8 cellular contexts compared by ENCODE assay signal in genomic region chr11:123478352-123478986, GRCh38. TPM values are rescaled to one million over a fixed set of nuclear protein-coding genes. Genes with fewer than 3 reads are reported as not detected.
DNase-seq lines count a peak whose midpoint lies in the region; ATAC-seq and TF ChIP-seq lines count a peak whose summit lies in the region.

No MANE protein-coding gene starts in this region.

- no peak for TF ChIP-seq EP300 in neural cell (conservative IDR thresholded peaks at IDR 0.05; ENCODE audit: poor library complexity, severe bottlenecking)

- no peaks in the 10 kb centered on the region for H3K27me3 ChIP-seq in neural cell (ENCODE audit: insufficient read depth, low read depth, low read length)

- H3K27me3 Mint-ChIP-seq in activated T-cell treated with anti-CD3 and anti-CD28 coated beads, Interleukin-2, amount 50 U/mL, for 4 hours (ENCODE audit: low read depth): no peaks in the 10 kb centered on the region

- H3K4me2 ChIP-seq in neural cell (ENCODE audit: low read length): no peak overlapping the region

- no peak overlapping the region for H2AFZ ChIP-seq in neural cell (ENCODE audit: low read depth, low read length)

- in situ Hi-C loops in Caki2 (cut with HindIII; ENCODE audit: low pct_unique_long_range_greater_than_20kb, low sequenced_read_pairs): no loop called here

- no peaks in the 10 kb centered on the region for H3K9me3 ChIP-seq in neural cell (ENCODE audit: low read length)

- H3K4me3 Mint-ChIP-seq in activated T-cell treated with anti-CD3 and anti-CD28 coated beads, Interleukin-2, amount 50 U/mL, for 4 hours: no peak overlapping the region

- TF ChIP-seq RAD21 in neural cell (conservative IDR thresholded peaks at IDR 0.05): peak; percentile 96

- H3K4me1 Mint-ChIP-seq in activated T-cell treated with anti-CD3 and anti-CD28 coated beads, Interleukin-2, amount 50 U/mL, for 4 hours (ENCODE audit: low read depth): peaks cover 26% of the 10 kb centered on the region

- H4K20me1 ChIP-seq in neural cell (ENCODE audit: insufficient read depth): no peaks in the 10 kb centered on the region

- H3K36me3 Mint-ChIP-seq in activated T-cell treated with anti-CD3 and anti-CD28 coated beads, Interleukin-2, amount 50 U/mL, for 4 hours (ENCODE audit: insufficient read depth): peaks cover 3% of the 10 kb centered on the region

- no peaks in the 10 kb centered on the region for H3K9me2 ChIP-seq in neural cell (ENCODE audit: insufficient read depth, low read length)

- peak; percentile 59 for DNase-seq in Caki2 (ENCODE audit: low read depth)
- DNase-seq in HK-2 (ENCODE audit: unreplicated experiment): peak; percentile 28
- DNase-seq in NCI-H82 (lab: John Stamatoyannopoulos, UW): peak; percentile 86
- no peak for DNase-seq in activated T-cell treated with anti-CD3 and anti-CD28 coated beads, Interleukin-2, amount 50 U/mL, for 4 hours
- DNase-seq in fibroblast of the conjunctiva (ENCODE audit: low read depth): peak; percentile 75

- TF ChIP-seq CTCF in neural cell (IDR thresholded peaks at IDR 0.05; ENCODE audit: poor library complexity, severe bottlenecking): peak; percentile 95

- H3F3A ChIP-seq in neural cell (ENCODE audit: insufficient read depth, low read length, poor library complexity, severe bottlenecking): no peaks in the 10 kb centered on the region

- no peak overlapping the region for H3K4me3 ChIP-seq in neural cell (ENCODE audit: low read length)

- H3K36me3 ChIP-seq in neural cell (ENCODE audit: insufficient read depth, low read length): no peaks in the 10 kb centered on the region

- no peak overlapping the region for H3K9ac ChIP-seq in neural cell (ENCODE audit: low read length)

- H3K27ac ChIP-seq in neural cell (ENCODE audit: low read length): no peak overlapping the region

- H3K9me3 Mint-ChIP-seq in activated T-cell treated with anti-CD3 and anti-CD28 coated beads, Interleukin-2, amount 50 U/mL, for 4 hours: no peaks in the 10 kb centered on the region

- peak; percentile 33 to 62 for ATAC-seq in activated T-cell treated with anti-CD3 and anti-CD28 coated beads, Interleukin-2, amount 50 U/mL, for 4 hours
- no peak for ATAC-seq in GM18520 (IDR thresholded peaks at IDR 0.05; ENCODE audit: unreplicated experiment)
- ATAC-seq in HG03039 (IDR thresholded peaks at IDR 0.05; ENCODE audit: unreplicated experiment): no peak

- H3K79me2 ChIP-seq in neural cell (replicated peaks; ENCODE audit: insufficient read depth, low read length): no peaks in the 10 kb centered on the region

TF ChIP-seq in neural cell, 6 proteins besides CTCF, POLR2A, EP300 and RAD21:
- TF ChIP-seq SMC3 (conservative IDR thresholded peaks at IDR 0.05; ENCODE audit: poor library complexity): peak; percentile 95
- no peak for TF ChIP-seq EZH2 (IDR thresholded peaks at IDR 0.05; ENCODE audit: borderline replicate concordance, insufficient read depth, low read length, poor library complexity, severe bottlenecking)

RNA-seq across cellular contexts. Expression of gene GRAMD1B, which starts 48.4 kb away (rescaled TPM):
- 4.2 and 7.6 TPM in 2 replicates for total RNA-seq in Caki2 (2014; rRNA removed; shearing (Covaris generic); ENCODE audit: low replicate concordance)
- 10 to 100 TPM; 20.2 to 24.4 (median 23.7) TPM for total RNA-seq in activated T-cell treated with anti-CD3 and anti-CD28 coated beads, Interleukin-2, amount 50 U/mL, for 4 hours
- polyA plus RNA-seq in neural cell: 1.5 and 3.8 TPM in 2 replicates
- 8.0 and 9.1 TPM in 2 replicates for polyA minus RNA-seq in neural cell

Comparison
In these comparisons a context has a peak if more than half of its experiments do, and no peak if none do; other contexts are left out.
1. ATAC-seq: peak in activated T-cell treated with anti-CD3 and anti-CD28 coated beads, Interleukin-2, amount 50 U/mL, for 4 hours (2 of 2); none in GM18520 (single experiment) and HG03039 (single experiment).